ENCODE assay signal across 12 cellular contexts in genomic region chr11:28343304-28344233, GRCh38.
DNase-seq lines count a peak whose midpoint lies in the region; ATAC-seq and TF ChIP-seq lines count a peak whose summit lies in the region.
"Had no signal": no experiment of that assay in that cellular context is flagged by ENCODE, and none has a peak within 500 bp of the region (broad histone marks: within the 10 kb centered on the region; RNA-seq: fewer than 3 reads in every experiment).

No MANE protein-coding gene starts in this region.

- H3K27me3 Mint-ChIP-seq in activated T-cell treated with anti-CD3 and anti-CD28 coated beads, Interleukin-2, amount 50 U/mL, for 4 hours (ENCODE audit: low read depth): no peaks in the 10 kb centered on the region
- H3K27me3 Mint-ChIP-seq: activated T-helper 17 cell treated with anti-CD3 and anti-CD28 coated beads, Interleukin-2, amount 50 U/mL, for 72 hours had no signal

- H3K4me1 Mint-ChIP-seq in activated T-cell treated with anti-CD3 and anti-CD28 coated beads, Interleukin-2, amount 50 U/mL, for 4 hours (ENCODE audit: low read depth): no peaks in the 10 kb centered on the region
- H3K4me1 Mint-ChIP-seq: activated T-helper 17 cell treated with anti-CD3 and anti-CD28 coated beads, Interleukin-2, amount 50 U/mL, for 72 hours had no signal

- dilution Hi-C loops in mammary epithelial cell (cut with HindIII; ENCODE audit: low sequenced_read_pairs): no loop called here

- H3K36me3 Mint-ChIP-seq in activated T-cell treated with anti-CD3 and anti-CD28 coated beads, Interleukin-2, amount 50 U/mL, for 4 hours (ENCODE audit: insufficient read depth): peaks cover 3% of the 10 kb centered on the region

- H3K36me3 ChIP-seq in mammary epithelial cell (ENCODE audit: insufficient read depth, low read length) (no peaks in the 10 kb centered on the region), left lung (no peaks in the 10 kb centered on the region)

- H3K4me1 ChIP-seq in mammary epithelial cell (ENCODE audit: insufficient read depth, low read length): peaks cover 18% of the 10 kb centered on the region
- H3K4me1 ChIP-seq in left lung: peaks cover 0 to 3% of the 10 kb centered on the region in 2 donors

- CTCF ChIA-PET in mammary epithelial cell (lab: Charles Lee; ENCODE audit: low non-redundant PET): no interaction called here

- H3K27ac ChIP-seq in mammary epithelial cell (ENCODE audit: insufficient read depth, low read depth, low read length): peak overlapping the region; percentile 34
- no peak overlapping the region for H3K27ac ChIP-seq in left lung

- intact Hi-C loops in mammary epithelial cell (cut with micrococcal nuclease): no loop called here
- intact Hi-C loops in left lung (cut with DNase I): no loop called here

- BruUV-seq in mammary epithelial cell (replicated peaks; lab: Mats Ljungman, UMichigan): no TSS peak

- H3K9ac ChIP-seq in mammary epithelial cell (ENCODE audit: insufficient read depth, low read length): no peak overlapping the region

- no peaks in the 10 kb centered on the region for H3K9me3 ChIP-seq in mammary epithelial cell (replicated peaks; ENCODE audit: insufficient read depth, low read length)
- H3K9me3 ChIP-seq in left lung: peaks cover 5 to 20% of the 10 kb centered on the region in 2 donors

- TF ChIP-seq CTCF in mammary epithelial cell (conservative IDR thresholded peaks at IDR 0.05 in 1 of 2, IDR thresholded peaks at IDR 0.05 in 1 of 2; ENCODE audit: extremely low read depth in 1 of 2, insufficient read depth in 1 of 2, low read depth in 1 of 2, low read length in 2 of 2) (no peak), left lung (IDR thresholded peaks at IDR 0.05) (no peak), GM10266 (IDR thresholded peaks at IDR 0.05; ENCODE audit: control insufficient read depth, insufficient read depth, low read depth, missing control alignments) (no peak)

- DNase-seq in Caki2 (ENCODE audit: low read depth): peak; percentile 56
- DNase-seq in LHCN-M2 (ENCODE audit: low read depth): peak; percentile 88
- peak; percentile 66 for DNase-seq in mammary epithelial cell
- DNase-seq in left lung: peak in 1 of 2 donors; percentile 34
- DNase-seq in GM10266 (ENCODE audit: extremely low spot score): no peak
- DNase-seq in activated T-cell treated with anti-CD3 and anti-CD28 coated beads, Interleukin-2, amount 50 U/mL, for 4 hours: no peak
- DNase-seq in SK-N-DZ (ENCODE audit: low spot score): no peak
- DNase-seq: hypothalamus; SHP77 treated with DMSO at 0.1 percent for 48 hours; stimulated activated CD4-positive, alpha-beta T cell treated with anti-CD3 and anti-CD28 coated beads, Interleukin-12 subunit alpha, Interleukin-12 subunit beta, amount 100 ng/mL, for 4 hours had no signal

- no peaks in the 10 kb centered on the region for H4K20me1 ChIP-seq in mammary epithelial cell (ENCODE audit: insufficient read depth, low read length)

- H3K79me2 ChIP-seq in mammary epithelial cell (ENCODE audit: insufficient read depth, low read length): no peaks in the 10 kb centered on the region

- peaks cover 17% of the 10 kb centered on the region for H3K9me3 Mint-ChIP-seq in activated T-cell treated with anti-CD3 and anti-CD28 coated beads, Interleukin-2, amount 50 U/mL, for 4 hours

- ATAC-seq in left lung: peak; percentile 81
- no peak for ATAC-seq in activated T-cell treated with anti-CD3 and anti-CD28 coated beads, Interleukin-2, amount 50 U/mL, for 4 hours
- no peak for ATAC-seq in GM19452 (IDR thresholded peaks at IDR 0.05; ENCODE audit: unreplicated experiment)
- ATAC-seq: activated T-helper 17 cell treated with anti-CD3 and anti-CD28 coated beads, Interleukin-2, amount 50 U/mL, for 72 hours had no signal

- H2AFZ ChIP-seq in mammary epithelial cell (ENCODE audit: low read depth, low read length): peak overlapping the region; percentile 50

- in situ Hi-C loops in Caki2 (cut with HindIII; ENCODE audit: low pct_unique_long_range_greater_than_20kb, low sequenced_read_pairs) (no loop called here), mammary epithelial cell (cut with MboI; ENCODE audit: low sequenced_read_pairs in 2 of 2) (no loop called here)

- 35% methylated on average over 5 of the region's 5 CpGs for WGBS in mammary epithelial cell (ENCODE audit: low coverage, missing lambda C conversion rate)

- no peak overlapping the region for H3K4me3 Mint-ChIP-seq in activated T-cell treated with anti-CD3 and anti-CD28 coated beads, Interleukin-2, amount 50 U/mL, for 4 hours
- H3K4me3 Mint-ChIP-seq: activated T-helper 17 cell treated with anti-CD3 and anti-CD28 coated beads, Interleukin-2, amount 50 U/mL, for 72 hours had no signal

- H3K27me3 ChIP-seq in mammary epithelial cell (ENCODE audit: insufficient read depth, low read length): no peaks in the 10 kb centered on the region
- H3K27me3 ChIP-seq in left lung: no peaks in the 10 kb centered on the region

- H3K4me2 ChIP-seq in mammary epithelial cell (ENCODE audit: insufficient read depth, low read depth, low read length): peak overlapping the region; percentile 37

- no peak overlapping the region for H3K4me3 ChIP-seq in mammary epithelial cell (replicated peaks in 1 of 3; ENCODE audit: insufficient read depth in 1 of 3, low read depth in 2 of 3, low read length in 3 of 3)
- no peak overlapping the region for H3K4me3 ChIP-seq in left lung

Comparison
In these comparisons a context has a peak if more than half of its experiments do, and no peak if none do; other contexts are left out.
1. DNase-seq: peak in Caki2 (single experiment), LHCN-M2 (single experiment) and mammary epithelial cell (single experiment); none in GM10266 (single experiment), activated T-cell treated with anti-CD3 and anti-CD28 coated beads, Interleukin-2, amount 50 U/mL, for 4 hours (single experiment) and SK-N-DZ (single experiment).